Comparison of ENCODE assay signal across 28 cellular contexts in the genomic region with DNA sequence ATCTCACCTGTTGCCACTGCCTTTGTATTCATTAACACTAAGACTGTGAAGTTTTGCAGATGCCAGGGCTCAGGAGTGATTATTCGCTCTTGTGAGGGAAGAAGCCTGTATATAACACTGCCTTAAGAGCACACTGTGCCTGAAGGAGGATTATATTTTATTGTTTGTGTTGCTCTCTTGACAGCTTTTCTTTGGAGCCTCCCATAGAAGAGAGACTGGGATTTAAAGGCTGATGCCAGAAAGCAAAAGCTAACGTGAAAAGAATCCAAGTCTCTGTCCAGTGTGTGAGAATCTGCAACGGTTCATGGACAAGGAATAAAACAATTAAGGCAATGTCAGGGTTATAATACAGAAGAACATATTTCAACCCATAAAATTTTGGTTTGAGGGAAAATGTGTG.
DNase-seq lines count a peak whose midpoint lies in the region; ATAC-seq and TF ChIP-seq lines count a peak whose summit lies in the region.
"Had no signal": no experiment of that assay in that cellular context is flagged by ENCODE, and none has a peak within 500 bp of the region (broad histone marks: within the 10 kb centered on the region; RNA-seq: fewer than 3 reads in every experiment).

No MANE protein-coding gene starts in this region.

- H3K4me1 ChIP-seq in ascending aorta (peaks cover 0 to 27% of the 10 kb centered on the region in 2 donors), muscle layer of colon (ENCODE audit: insufficient read depth, low read length) (peaks cover 41% of the 10 kb centered on the region), stomach smooth muscle (ENCODE audit: control insufficient read depth, insufficient read depth, low read length) (peaks cover 8% of the 10 kb centered on the region)
- no peaks in the 10 kb centered on the region for H3K4me1 ChIP-seq in naive thymus-derived CD4-positive, alpha-beta T cell (ENCODE audit: control insufficient read depth in 2 of 2, insufficient read depth in 2 of 2, low read length in 2 of 2)

- peaks cover 0 to 16% (median 0%) of the 10 kb centered on the region in 5 donors for H3K27me3 Mint-ChIP-seq in naive thymus-derived CD4-positive, alpha-beta T cell
- H3K27me3 Mint-ChIP-seq: activated CD4-positive, alpha-beta T cell treated with anti-CD3 and anti-CD28 coated beads for 36 hours; activated naive CD8-positive, alpha-beta T cell; CD4-positive, alpha-beta memory T cell; effector memory CD8-positive, alpha-beta T cell had no signal

- peaks cover 0 to 9% (median 0%) of the 10 kb centered on the region in 5 donors for H3K36me3 Mint-ChIP-seq in naive thymus-derived CD4-positive, alpha-beta T cell
- H3K36me3 Mint-ChIP-seq: stimulated activated effector memory CD8-positive, alpha-beta T cell treated with anti-CD3 and anti-CD28 coated beads, Interleukin-12 subunit alpha, Interleukin-12 subunit beta, amount 100 ng/mL, for 72 hours had no signal

- no peak for ATAC-seq in naive thymus-derived CD4-positive, alpha-beta T cell
- ATAC-seq in GM18867 (IDR thresholded peaks at IDR 0.05; ENCODE audit: unreplicated experiment) (no peak), HG03439 (IDR thresholded peaks at IDR 0.05; ENCODE audit: unreplicated experiment) (no peak)
- ATAC-seq: activated CD4-positive, alpha-beta T cell treated with anti-CD3 and anti-CD28 coated beads for 36 hours; activated CD8-positive, alpha-beta T cell treated with anti-CD3 and anti-CD28 coated beads, Interleukin-2, amount 10 ng/mL, durations not matched to agents 7 days and 5 days; effector memory CD8-positive, alpha-beta T cell; K562; stimulated activated effector memory CD8-positive, alpha-beta T cell treated with anti-CD3 and anti-CD28 coated beads, Interleukin-12 subunit alpha, Interleukin-12 subunit beta, amount 100 ng/mL, for 72 hours had no signal

- H3K4me3 Mint-ChIP-seq in naive thymus-derived CD4-positive, alpha-beta T cell: no peak overlapping the region
- H3K4me3 Mint-ChIP-seq: activated CD4-positive, alpha-beta T cell treated with anti-CD3 and anti-CD28 coated beads for 36 hours; activated CD8-positive, alpha-beta T cell treated with anti-CD3 and anti-CD28 coated beads, Interleukin-2, amount 10 ng/mL, durations not matched to agents 7 days and 5 days; activated naive CD8-positive, alpha-beta T cell; B cell; CD4-positive, alpha-beta memory T cell; effector memory CD8-positive, alpha-beta T cell; stimulated activated effector memory CD8-positive, alpha-beta T cell treated with anti-CD3 and anti-CD28 coated beads, Interleukin-12 subunit alpha, Interleukin-12 subunit beta, amount 100 ng/mL, for 72 hours had no signal

- POLR2A ChIA-PET in naive thymus-derived CD4-positive, alpha-beta T cell (lab: Charles Lee): no interaction called here

- no peak for DNase-seq in ascending aorta (ENCODE audit: low spot score in 2 of 2)
- peak; percentile 31 for DNase-seq in fibroblast of the aortic adventitia (ENCODE audit: low read depth)
- DNase-seq in naive thymus-derived CD4-positive, alpha-beta T cell: no peak
- DNase-seq: ACHN; activated CD4-positive, alpha-beta T cell treated with anti-CD3 and anti-CD28 coated beads for 36 hours; activated CD8-positive, alpha-beta T cell treated with anti-CD3 and anti-CD28 coated beads, Interleukin-2, amount 10 ng/mL, durations not matched to agents 7 days and 5 days; anterior cingulate cortex; CD4-positive, alpha-beta memory T cell; colonic mucosa; DND-41; effector memory CD8-positive, alpha-beta T cell; GF-D8; hippocampal formation; NCI-H1092; NCI-H1694; NCI-H446; NCI-H748 treated with DMSO at 0.1 percent for 48 hours; SJCRH30; T-helper 9 cell had no signal

- peak overlapping the region; percentile 54 to 61 for H3K27ac ChIP-seq in ascending aorta
- H3K27ac ChIP-seq in muscle layer of colon (ENCODE audit: low read depth, low read length): peak overlapping the region; percentile 71
- peak overlapping the region; percentile 19 for H3K27ac ChIP-seq in stomach smooth muscle (ENCODE audit: low read length)
- no peak overlapping the region for H3K27ac ChIP-seq in naive thymus-derived CD4-positive, alpha-beta T cell (ENCODE audit: low read depth, low read length)
- H3K27ac ChIP-seq: colonic mucosa, SJCRH30 had no signal

- H3K4me3 ChIP-seq in ascending aorta: no peak overlapping the region
- H3K4me3 ChIP-seq in fibroblast of the aortic adventitia (ENCODE audit: low read depth, low read length): no peak overlapping the region
- peak overlapping the region in 1 of 2 donors; percentile 22 for H3K4me3 ChIP-seq in muscle layer of colon (ENCODE audit: low read depth in 1 of 2, low read length in 2 of 2)
- no peak overlapping the region for H3K4me3 ChIP-seq in stomach smooth muscle (ENCODE audit: low read length in 2 of 2)
- H3K4me3 ChIP-seq in naive thymus-derived CD4-positive, alpha-beta T cell (ENCODE audit: low read length): no peak overlapping the region
- H3K4me3 ChIP-seq: colonic mucosa, K562, SJCRH30 had no signal

- TF ChIP-seq CTCF in ascending aorta (IDR thresholded peaks at IDR 0.05) (no peak), fibroblast of the aortic adventitia (IDR thresholded peaks at IDR 0.05; ENCODE audit: insufficient read depth, low read length) (no peak)

- H3K9ac ChIP-seq in muscle layer of colon (ENCODE audit: low read length) (no peak overlapping the region), stomach smooth muscle (ENCODE audit: low read length in 2 of 2) (peak overlapping the region in 1 of 2 donors; percentile 4)

- no peaks in the 10 kb centered on the region for H3K27me3 ChIP-seq in ascending aorta
- no peaks in the 10 kb centered on the region for H3K27me3 ChIP-seq in muscle layer of colon (ENCODE audit: control insufficient read depth in 1 of 2, insufficient read depth in 2 of 2, low read length in 2 of 2)
- H3K27me3 ChIP-seq in stomach smooth muscle (ENCODE audit: control insufficient read depth in 1 of 2, insufficient read depth in 2 of 2, low read length in 2 of 2): no peaks in the 10 kb centered on the region
- no peaks in the 10 kb centered on the region for H3K27me3 ChIP-seq in naive thymus-derived CD4-positive, alpha-beta T cell (ENCODE audit: control insufficient read depth in 2 of 2, insufficient read depth in 2 of 2, low read length in 2 of 2)
- H3K27me3 ChIP-seq: colonic mucosa, SJCRH30 had no signal

- H3K9me3 ChIP-seq in ascending aorta: no peaks in the 10 kb centered on the region
- no peaks in the 10 kb centered on the region for H3K9me3 ChIP-seq in muscle layer of colon (ENCODE audit: low read length)
- no peaks in the 10 kb centered on the region for H3K9me3 ChIP-seq in stomach smooth muscle (ENCODE audit: control insufficient read depth in 2 of 2, low read length in 2 of 2)
- H3K9me3 ChIP-seq in naive thymus-derived CD4-positive, alpha-beta T cell (ENCODE audit: control insufficient read depth in 2 of 3, low read length in 3 of 3): no peaks in the 10 kb centered on the region
- H3K9me3 ChIP-seq: colonic mucosa, SJCRH30 had no signal

- CTCF ChIA-PET in naive thymus-derived CD4-positive, alpha-beta T cell (lab: Charles Lee): no interaction called here

- no peak overlapping the region for H3K27ac Mint-ChIP-seq in naive thymus-derived CD4-positive, alpha-beta T cell
- H3K27ac Mint-ChIP-seq: activated CD4-positive, alpha-beta T cell treated with anti-CD3 and anti-CD28 coated beads for 36 hours; activated CD8-positive, alpha-beta T cell treated with anti-CD3 and anti-CD28 coated beads, Interleukin-2, amount 10 ng/mL, durations not matched to agents 7 days and 5 days; activated naive CD8-positive, alpha-beta T cell; activated T-helper 2 cell treated with anti-CD3 and anti-CD28 coated beads, Interferon-gamma antibody, Interleukin-2, Interleukin-4, amounts not matched to agents 10 μg/mL and 5 μg/mL and 100 μg/mL, durations not matched to agents 14 hours and 24 hours and 36 hours; B cell; CD4-positive, alpha-beta memory T cell; effector memory CD8-positive, alpha-beta T cell; stimulated activated effector memory CD8-positive, alpha-beta T cell treated with anti-CD3 and anti-CD28 coated beads, Interleukin-12 subunit alpha, Interleukin-12 subunit beta, amount 100 ng/mL, for 72 hours had no signal

- H3K9me3 Mint-ChIP-seq in naive thymus-derived CD4-positive, alpha-beta T cell: no peaks in the 10 kb centered on the region
- H3K9me3 Mint-ChIP-seq: activated T-helper 2 cell treated with anti-CD3 and anti-CD28 coated beads, Interferon-gamma antibody, Interleukin-2, Interleukin-4, amounts not matched to agents 10 μg/mL and 5 μg/mL and 100 μg/mL, durations not matched to agents 14 hours and 24 hours and 36 hours; CD4-positive, alpha-beta memory T cell; effector memory CD8-positive, alpha-beta T cell; stimulated activated effector memory CD8-positive, alpha-beta T cell treated with anti-CD3 and anti-CD28 coated beads, Interleukin-12 subunit alpha, Interleukin-12 subunit beta, amount 100 ng/mL, for 72 hours had no signal

- peaks cover 0 to 4% (median 0%) of the 10 kb centered on the region in 7 donors for H3K4me1 Mint-ChIP-seq in naive thymus-derived CD4-positive, alpha-beta T cell
- H3K4me1 Mint-ChIP-seq: activated CD4-positive, alpha-beta T cell treated with anti-CD3 and anti-CD28 coated beads for 36 hours; CD4-positive, alpha-beta memory T cell; stimulated activated effector memory CD8-positive, alpha-beta T cell treated with anti-CD3 and anti-CD28 coated beads, Interleukin-12 subunit alpha, Interleukin-12 subunit beta, amount 100 ng/mL, for 72 hours had no signal

- intact Hi-C loops in ascending aorta (cut with DNase I): no loop called here
- intact Hi-C loops in naive thymus-derived CD4-positive, alpha-beta T cell (cut with micrococcal nuclease): no loop called here

- no peaks in the 10 kb centered on the region for H3K36me3 ChIP-seq in ascending aorta
- H3K36me3 ChIP-seq in muscle layer of colon (ENCODE audit: insufficient read depth, low read length): no peaks in the 10 kb centered on the region
- no peaks in the 10 kb centered on the region for H3K36me3 ChIP-seq in stomach smooth muscle (ENCODE audit: control insufficient read depth in 2 of 2, insufficient read depth in 2 of 2, low read length in 2 of 2)
- H3K36me3 ChIP-seq in naive thymus-derived CD4-positive, alpha-beta T cell (ENCODE audit: control insufficient read depth in 2 of 3, insufficient read depth in 3 of 3, low read length in 3 of 3): no peaks in the 10 kb centered on the region
- H3K36me3 ChIP-seq: colonic mucosa, SJCRH30 had no signal
